8 cellular contexts compared by ENCODE assay signal in the genomic region with DNA sequence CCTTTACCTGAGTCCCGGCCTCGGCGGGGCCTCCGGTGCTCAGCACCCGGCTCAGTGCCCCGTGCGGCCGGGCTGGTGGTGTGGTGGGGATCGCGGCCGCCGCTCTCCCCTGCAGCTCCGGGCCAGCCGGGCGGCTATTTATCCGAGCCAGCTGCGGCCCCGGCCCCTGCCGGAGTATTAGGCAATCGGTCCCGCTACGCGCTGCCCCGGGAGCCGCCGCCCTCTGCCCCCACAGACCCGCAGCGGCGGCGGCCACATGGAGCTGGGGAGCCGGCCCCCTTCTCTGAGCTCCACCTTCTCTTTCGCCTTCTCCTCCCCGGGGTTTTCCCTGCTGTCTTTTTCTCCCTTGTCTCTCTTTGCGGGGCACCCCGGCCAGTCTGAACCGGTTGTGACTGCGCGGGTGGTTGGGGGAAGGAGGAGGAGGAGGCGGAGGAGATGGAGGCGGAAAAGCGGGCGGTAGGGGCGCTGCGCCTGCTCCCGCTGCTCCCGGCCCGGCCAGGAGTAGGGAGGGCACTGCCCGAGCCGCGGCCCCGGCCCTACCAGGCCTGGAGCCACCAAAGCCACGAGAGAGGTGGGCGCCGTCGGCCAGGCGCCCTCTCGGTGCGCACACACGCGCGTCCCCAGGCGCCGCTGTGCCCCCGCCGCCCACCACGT. TPM values are rescaled to one million over a fixed set of nuclear protein-coding genes. Genes with fewer than 3 reads are reported as not detected.
DNase-seq lines count a peak whose midpoint lies in the region; ATAC-seq, FAIRE-seq and TF ChIP-seq lines count a peak whose summit lies in the region.

A gene with protein sequence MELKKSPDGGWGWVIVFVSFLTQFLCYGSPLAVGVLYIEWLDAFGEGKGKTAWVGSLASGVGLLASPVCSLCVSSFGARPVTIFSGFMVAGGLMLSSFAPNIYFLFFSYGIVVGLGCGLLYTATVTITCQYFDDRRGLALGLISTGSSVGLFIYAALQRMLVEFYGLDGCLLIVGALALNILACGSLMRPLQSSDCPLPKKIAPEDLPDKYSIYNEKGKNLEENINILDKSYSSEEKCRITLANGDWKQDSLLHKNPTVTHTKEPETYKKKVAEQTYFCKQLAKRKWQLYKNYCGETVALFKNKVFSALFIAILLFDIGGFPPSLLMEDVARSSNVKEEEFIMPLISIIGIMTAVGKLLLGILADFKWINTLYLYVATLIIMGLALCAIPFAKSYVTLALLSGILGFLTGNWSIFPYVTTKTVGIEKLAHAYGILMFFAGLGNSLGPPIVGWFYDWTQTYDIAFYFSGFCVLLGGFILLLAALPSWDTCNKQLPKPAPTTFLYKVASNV (minus strand): TSS at position 379 of the 654 bp plus-strand sequence. CDS start 25,559 bp downstream, outside the sequence.

- H3K4me1 ChIP-seq in thymus (ENCODE audit: control insufficient read depth, insufficient read depth, low read length) = peaks cover 5% of the 10 kb centered on the region

- no peaks in the 10 kb centered on the region for H3K9me3 Mint-ChIP-seq in naive B cell

- peak; percentile 68 for ATAC-seq in HG02588 (IDR thresholded peaks at IDR 0.05; ENCODE audit: unreplicated experiment)
- ATAC-seq in naive B cell (ENCODE audit: low read depth in 2 of 2) = peak; percentile 86 to 87

- H3K4me1 Mint-ChIP-seq in naive B cell = peaks cover 6 to 18% (median 15%) of the 10 kb centered on the region in 3 donors

- H3K9me3 ChIP-seq in thymus (ENCODE audit: control insufficient read depth) = no peaks in the 10 kb centered on the region

- peaks cover 24% of the 10 kb centered on the region for H3K27me3 ChIP-seq in thymus (ENCODE audit: control insufficient read depth, insufficient read depth)

- WGBS in thymus = under 1% methylated on average over 66 of the region's 66 CpGs

- H3K4me3 Mint-ChIP-seq in naive B cell = peak within 1 kb of the TSS; percentile 69 to 91 (median 86)

- no peak within 1 kb of the TSS for H3K27ac ChIP-seq in thymus (ENCODE audit: low read depth)

- peak; percentile 67 for FAIRE-seq in GM12892 (lab: Jason Lieb, UNC)

- H3K36me3 ChIP-seq in thymus (ENCODE audit: control insufficient read depth, insufficient read depth) = no peaks in the 10 kb centered on the region

- no peaks in the 10 kb centered on the region for H3K36me3 Mint-ChIP-seq in naive B cell

- DNase-seq in 8988T (peak; percentile 67), GM12892 (ENCODE audit: insufficient read length) (peak; percentile 69), NCI-H1092 (lab: John Stamatoyannopoulos, UW) (peak; percentile 46), fibroblast of gingiva (ENCODE audit: low read depth) (peak; percentile 15), naive B cell (peak; percentile 37)
- DNase-seq in activated CD4-positive, alpha-beta T cell treated with anti-CD3 and anti-CD28 coated beads, Interleukin-2, amount 50 U/mL, for 48 hours = peak; percentile 53 to 68

- H3K4me3 ChIP-seq in thymus (ENCODE audit: low read length) = peak within 1 kb of the TSS; percentile 46

- peak; percentile 17; the same call in 1 of the 2 replicates for TF ChIP-seq POLR2A in GM12892 (IDR thresholded peaks at IDR 0.05; ENCODE audit: low read depth, low read length)

- H3K27ac Mint-ChIP-seq in naive B cell = peak within 1 kb of the TSS in 3 of 6 donors; percentile 24 to 69 (median 41)

- H3K27me3 Mint-ChIP-seq in naive B cell = peaks cover 22 to 49% (median 44%) of the 10 kb centered on the region in 3 donors

RNA-seq across cellular contexts. Expression of the gene that starts here (rescaled TPM):
- polyA plus RNA-seq in GM12892 (2012; ENCODE audit: missing spikeins) = 3.9 TPM
- polyA plus RNA-seq in naive B cell (ENCODE audit: low read depth in 6 of 6) = under 1 TPM in 4 of 6 donors, not detected in 2; 0.12 to 0.86 (median 0.26) TPM
- 5.3 TPM for polyA plus RNA-seq in thymus

Comparison
In these comparisons a context has a peak if more than half of its experiments do, and no peak if none do; other contexts are left out.
1. Peak in DNase-seq and ATAC-seq in naive B cell; RNA of the gene not detected or under 1 TPM.
2. DNase-seq: peak in every context shown above with its lines; median percentile 69 in GM12892; 67 in 8988T; 60 in activated CD4-positive, alpha-beta T cell treated with anti-CD3 and anti-CD28 coated beads, Interleukin-2, amount 50 U/mL, for 48 hours; 46 in NCI-H1092; 37 in naive B cell; 15 in fibroblast of gingiva.